Comparison of ENCODE assay signal across 14 cellular contexts in the genomic region with DNA sequence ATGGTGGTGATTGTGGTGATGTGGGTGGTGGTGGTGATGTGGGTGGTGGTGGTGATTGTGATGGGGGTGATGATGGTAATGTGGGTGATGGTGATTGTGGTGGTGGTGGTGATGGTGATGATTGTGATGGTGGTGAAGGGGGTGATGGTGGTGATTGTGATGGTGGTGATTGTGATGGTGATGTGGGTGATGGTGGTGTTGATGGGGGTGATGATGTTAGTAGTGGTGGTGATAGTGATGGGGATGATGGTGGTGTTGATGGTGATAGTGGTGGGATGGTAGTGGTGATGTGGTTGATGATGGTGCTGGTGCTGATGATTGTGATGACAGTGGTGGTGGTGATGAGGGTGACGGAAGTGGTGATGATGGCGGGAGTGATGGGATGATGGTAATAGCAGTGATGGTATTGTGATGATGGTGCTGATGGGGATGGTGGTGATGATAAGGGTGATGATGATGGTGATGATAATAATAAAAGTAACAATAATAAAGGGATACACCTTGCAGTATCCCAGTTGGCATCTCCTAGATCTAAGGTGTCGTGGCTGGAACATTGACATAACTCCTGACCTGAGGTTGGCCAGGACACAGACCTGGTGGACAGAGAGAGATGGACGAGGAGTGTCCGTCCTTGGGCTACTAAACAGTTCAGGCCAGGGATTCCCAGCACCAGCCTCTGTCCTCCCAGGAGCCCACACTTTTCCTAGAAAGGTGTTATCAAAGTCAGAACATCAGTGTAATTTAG.
"Had no signal": no experiment of that assay in that cellular context is flagged by ENCODE, and none has a peak within 500 bp of the region (broad histone marks: within the 10 kb centered on the region; RNA-seq: fewer than 3 reads in every experiment).

No MANE protein-coding gene starts in this region.

- H3K27me3 Mint-ChIP-seq: activated CD4-positive, alpha-beta memory T cell treated with anti-CD3 and anti-CD28 coated beads, Interleukin-2, amount 10 ng/mL, durations not matched to agents 7 days and 5 days; stimulated activated memory B cell treated with anti-CD40 and anti-IgM and Interleukin-4, amounts not matched to agents 10 μg/mL and 1 μg/mL and 100 μg/mL, for 72 hours; type B pancreatic cell had no signal

- H3K27ac Mint-ChIP-seq: activated CD4-positive, alpha-beta memory T cell treated with anti-CD3 and anti-CD28 coated beads, Interleukin-2, amount 10 ng/mL, durations not matched to agents 7 days and 5 days; activated naive CD4-positive, alpha-beta T cell treated with anti-CD3 and anti-CD28 coated beads, Interleukin-2, amount 50 U/mL, for 72 hours; T-helper 2 cell treated with Interferon-gamma antibody and Interleukin-4, amounts not matched to agents 5 μg/mL and 100 μg/mL, for 36 hours; type B pancreatic cell had no signal

- ATAC-seq: right cardiac atrium; stimulated activated memory B cell treated with anti-CD40 and anti-IgM and Interleukin-4, amounts not matched to agents 10 μg/mL and 1 μg/mL and 100 μg/mL, for 72 hours had no signal

- H3K9me3 Mint-ChIP-seq: activated CD4-positive, alpha-beta memory T cell treated with anti-CD3 and anti-CD28 coated beads, Interleukin-2, amount 10 ng/mL, durations not matched to agents 7 days and 5 days; activated naive CD4-positive, alpha-beta T cell treated with anti-CD3 and anti-CD28 coated beads, Interleukin-2, amount 50 U/mL, for 72 hours; stimulated activated memory B cell treated with anti-CD40 and anti-IgM and Interleukin-4, amounts not matched to agents 10 μg/mL and 1 μg/mL and 100 μg/mL, for 72 hours; T-helper 2 cell treated with Interferon-gamma antibody and Interleukin-4, amounts not matched to agents 5 μg/mL and 100 μg/mL, for 36 hours; type B pancreatic cell had no signal

- DNase-seq: activated CD4-positive, alpha-beta memory T cell treated with anti-CD3 and anti-CD28 coated beads, Interleukin-2, amount 10 ng/mL, durations not matched to agents 7 days and 5 days; activated CD4-positive, alpha-beta T cell treated with anti-CD3 and anti-CD28 coated beads for 1 hour; activated CD8-positive, alpha-beta memory T cell treated with anti-CD3 and anti-CD28 coated beads, Interleukin-2, amount 50 U/mL, for 4 hours; activated effector memory CD4-positive, alpha-beta T cell treated with anti-CD3 and anti-CD28 coated beads, Interleukin-2, amount 50 U/mL, for 16 hours; brain microvascular endothelial cell; dorsolateral prefrontal cortex; right cardiac atrium; SJCRH30 had no signal

- H3K4me3 Mint-ChIP-seq: activated CD4-positive, alpha-beta memory T cell treated with anti-CD3 and anti-CD28 coated beads, Interleukin-2, amount 10 ng/mL, durations not matched to agents 7 days and 5 days; stimulated activated memory B cell treated with anti-CD40 and anti-IgM and Interleukin-4, amounts not matched to agents 10 μg/mL and 1 μg/mL and 100 μg/mL, for 72 hours; T-helper 2 cell treated with Interferon-gamma antibody and Interleukin-4, amounts not matched to agents 5 μg/mL and 100 μg/mL, for 36 hours; type B pancreatic cell had no signal

- H3K4me2 ChIP-seq: smooth muscle cell had no signal

- H3K27ac ChIP-seq: brain microvascular endothelial cell, dorsolateral prefrontal cortex, SJCRH30 had no signal

- H3K9me3 ChIP-seq: esophagus muscularis mucosa, SJCRH30 had no signal

- H3K27me3 ChIP-seq: brain microvascular endothelial cell, dorsolateral prefrontal cortex, esophagus muscularis mucosa, SJCRH30 had no signal

- H3K4me3 ChIP-seq: dorsolateral prefrontal cortex, esophagus muscularis mucosa, SJCRH30, smooth muscle cell had no signal
